ENCODE assay signal across 1 cellular context in genomic region chr2:28392297-28393114, GRCh38.
TF ChIP-seq lines count a peak whose summit lies in the region.

Gene FOSL2, plus strand, starts transcription at chr2:28392858. Its CDS starts 863 bp downstream, at chr2:28393721.

TF ChIP-seq in A549, 52 proteins besides CTCF, POLR2A, EP300 and RAD21 (continued from another document):
- no peak; the same call in none of the 2 replicates for TF ChIP-seq REST (IDR thresholded peaks at IDR 0.05)
- TF ChIP-seq SREBF2 (IDR thresholded peaks at IDR 0.05): no peak
- no peak for TF ChIP-seq FOSB (CRISPR knock-in tag; IDR thresholded peaks at IDR 0.05)
- TF ChIP-seq NPAS2 (CRISPR knock-in tag; IDR thresholded peaks at IDR 0.05; ENCODE audit: borderline replicate concordance): no peak
- TF ChIP-seq, protein P1, sequence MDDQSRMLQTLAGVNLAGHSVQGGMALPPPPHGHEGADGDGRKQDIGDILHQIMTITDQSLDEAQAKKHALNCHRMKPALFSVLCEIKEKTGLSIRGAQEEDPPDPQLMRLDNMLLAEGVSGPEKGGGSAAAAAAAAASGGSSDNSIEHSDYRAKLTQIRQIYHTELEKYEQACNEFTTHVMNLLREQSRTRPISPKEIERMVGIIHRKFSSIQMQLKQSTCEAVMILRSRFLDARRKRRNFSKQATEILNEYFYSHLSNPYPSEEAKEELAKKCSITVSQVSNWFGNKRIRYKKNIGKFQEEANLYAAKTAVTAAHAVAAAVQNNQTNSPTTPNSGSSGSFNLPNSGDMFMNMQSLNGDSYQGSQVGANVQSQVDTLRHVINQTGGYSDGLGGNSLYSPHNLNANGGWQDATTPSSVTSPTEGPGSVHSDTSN (IDR thresholded peaks at IDR 0.05): peak; percentile 63; the same call in 1 of the 2 replicates
- peak; percentile 89 for TF ChIP-seq FOSL2 (IDR thresholded peaks at IDR 0.05)
- TF ChIP-seq FOSL2 (CRISPR knock-in tag; IDR thresholded peaks at IDR 0.05): peak; percentile 99
- 0 out of 2 replicates have a peak, but pooled peaks have one; percentile 29 for TF ChIP-seq RCOR1 (IDR thresholded peaks at IDR 0.05; ENCODE audit: low read depth, low read length)
- TF ChIP-seq EHMT2 (IDR thresholded peaks at IDR 0.05; ENCODE audit: low read depth): no peak
- peak; percentile 97; the same call in 1 of the 2 replicates for TF ChIP-seq MYC (IDR thresholded peaks at IDR 0.05; ENCODE audit: borderline replicate concordance, low read length)
- no peak for TF ChIP-seq TFCP2L1 (CRISPR knock-in tag; IDR thresholded peaks at IDR 0.05)
- peak; percentile 21; the same call in 1 of the 2 replicates for TF ChIP-seq HMGXB4 (CRISPR knock-in tag; IDR thresholded peaks at IDR 0.05; ENCODE audit: borderline replicate concordance)
- TF ChIP-seq TP53 (CRISPR knock-in tag; IDR thresholded peaks at IDR 0.05): 0 out of 2 replicates have a peak, but pooled peaks have one; percentile 36
- TF ChIP-seq HDAC2 (IDR thresholded peaks at IDR 0.05): no peak
- no peak for TF ChIP-seq HEYL (CRISPR knock-in tag; IDR thresholded peaks at IDR 0.05)
- TF ChIP-seq, protein P2, sequence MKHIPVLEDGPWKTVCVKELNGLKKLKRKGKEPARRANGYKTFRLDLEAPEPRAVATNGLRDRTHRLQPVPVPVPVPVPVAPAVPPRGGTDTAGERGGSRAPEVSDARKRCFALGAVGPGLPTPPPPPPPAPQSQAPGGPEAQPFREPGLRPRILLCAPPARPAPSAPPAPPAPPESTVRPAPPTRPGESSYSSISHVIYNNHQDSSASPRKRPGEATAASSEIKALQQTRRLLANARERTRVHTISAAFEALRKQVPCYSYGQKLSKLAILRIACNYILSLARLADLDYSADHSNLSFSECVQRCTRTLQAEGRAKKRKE (CRISPR knock-in tag; IDR thresholded peaks at IDR 0.05; ENCODE audit: low read depth): no peak
- TF ChIP-seq, protein P3, sequence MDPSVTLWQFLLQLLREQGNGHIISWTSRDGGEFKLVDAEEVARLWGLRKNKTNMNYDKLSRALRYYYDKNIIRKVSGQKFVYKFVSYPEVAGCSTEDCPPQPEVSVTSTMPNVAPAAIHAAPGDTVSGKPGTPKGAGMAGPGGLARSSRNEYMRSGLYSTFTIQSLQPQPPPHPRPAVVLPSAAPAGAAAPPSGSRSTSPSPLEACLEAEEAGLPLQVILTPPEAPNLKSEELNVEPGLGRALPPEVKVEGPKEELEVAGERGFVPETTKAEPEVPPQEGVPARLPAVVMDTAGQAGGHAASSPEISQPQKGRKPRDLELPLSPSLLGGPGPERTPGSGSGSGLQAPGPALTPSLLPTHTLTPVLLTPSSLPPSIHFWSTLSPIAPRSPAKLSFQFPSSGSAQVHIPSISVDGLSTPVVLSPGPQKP (IDR thresholded peaks at IDR 0.05; ENCODE audit: low read depth, low read length): no peak
- no peak for TF ChIP-seq CHD2 (IDR thresholded peaks at IDR 0.05; ENCODE audit: low read length, partially characterized antibody)
- TF ChIP-seq E2F6 (IDR thresholded peaks at IDR 0.05; ENCODE audit: borderline replicate concordance, low read depth): peak; percentile 62; the same call in 1 of the 2 replicates
- no peak; the same call in 1 of the 2 replicates for TF ChIP-seq HOXB5 (CRISPR knock-in tag; IDR thresholded peaks at IDR 0.05)
- no peak for TF ChIP-seq ZNF302 (CRISPR knock-in tag; IDR thresholded peaks at IDR 0.05)
- TF ChIP-seq HOXA7 (CRISPR knock-in tag; IDR thresholded peaks at IDR 0.05): no peak
- TF ChIP-seq, protein P4, sequence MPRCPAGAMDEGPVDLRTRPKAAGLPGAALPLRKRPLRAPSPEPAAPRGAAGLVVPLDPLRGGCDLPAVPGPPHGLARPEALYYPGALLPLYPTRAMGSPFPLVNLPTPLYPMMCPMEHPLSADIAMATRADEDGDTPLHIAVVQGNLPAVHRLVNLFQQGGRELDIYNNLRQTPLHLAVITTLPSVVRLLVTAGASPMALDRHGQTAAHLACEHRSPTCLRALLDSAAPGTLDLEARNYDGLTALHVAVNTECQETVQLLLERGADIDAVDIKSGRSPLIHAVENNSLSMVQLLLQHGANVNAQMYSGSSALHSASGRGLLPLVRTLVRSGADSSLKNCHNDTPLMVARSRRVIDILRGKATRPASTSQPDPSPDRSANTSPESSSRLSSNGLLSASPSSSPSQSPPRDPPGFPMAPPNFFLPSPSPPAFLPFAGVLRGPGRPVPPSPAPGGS (IDR thresholded peaks at IDR 0.05): peak; percentile 93
- peak; percentile 88 for TF ChIP-seq GATA3 (IDR thresholded peaks at IDR 0.05; ENCODE audit: borderline replicate concordance)
- peak; percentile 57 for TF ChIP-seq BHLHE40 (IDR thresholded peaks at IDR 0.05; ENCODE audit: low read depth, low read length)
